ENCODE assay signal across 8 cellular contexts in the genomic region with DNA sequence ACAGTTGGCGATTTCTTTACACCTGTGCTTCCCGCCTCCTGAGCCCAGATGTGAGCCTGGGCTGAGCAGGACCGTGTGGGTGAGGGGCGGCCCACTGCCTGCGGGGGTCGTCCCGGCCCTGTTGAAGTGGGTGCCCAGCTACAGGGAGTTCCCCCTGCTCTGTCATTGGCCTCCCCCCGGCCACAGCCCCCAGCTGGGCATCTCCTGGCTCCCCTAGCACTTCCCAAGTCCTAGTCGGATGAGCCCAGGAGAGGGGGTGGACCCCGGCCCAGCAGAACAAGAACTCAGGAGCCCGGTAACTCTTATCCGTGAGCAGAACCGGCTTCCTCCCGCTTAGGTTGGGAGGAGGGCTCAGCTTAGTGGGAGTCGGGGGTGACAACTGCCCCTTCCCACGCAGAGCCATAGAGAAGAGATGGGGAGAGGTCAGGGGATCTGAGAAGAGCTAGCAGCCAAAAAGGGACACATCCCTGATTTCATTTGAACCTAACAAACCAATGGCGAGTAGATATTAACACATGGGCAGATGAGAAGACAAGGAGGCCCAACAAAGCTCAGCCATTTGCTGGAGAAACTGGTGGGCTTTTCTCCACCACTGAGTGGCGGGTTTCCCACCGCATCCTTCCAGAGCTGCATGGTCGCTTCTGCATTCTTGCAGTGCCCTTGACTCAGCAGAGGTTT. TPM values are rescaled to one million over a fixed set of nuclear protein-coding genes. Genes with fewer than 3 reads are reported as not detected.
A peak's percentile ranks its signal among the peaks of the same experiment; 100 is the strongest.
DNase-seq lines count a peak whose midpoint lies in the region; ATAC-seq and TF ChIP-seq lines count a peak whose summit lies in the region.
"Had no signal": no experiment of that assay in that cellular context is flagged by ENCODE, and none has a peak within 500 bp of the region (broad histone marks: within the 10 kb centered on the region; RNA-seq: fewer than 3 reads in every experiment).

No MANE protein-coding gene starts in this region.

- H3K27ac Mint-ChIP-seq in brain, result no peak overlapping the region
- H3K27ac Mint-ChIP-seq in CD4-positive, alpha-beta memory T cell, result no peak overlapping the region

- intact Hi-C loops in left colon (cut with DNase I, micrococcal nuclease) (no loop called here), spleen (cut with DNase I; ENCODE audit: low total_unique reads) (no loop called here)
- intact Hi-C loops in CD4-positive, alpha-beta memory T cell (cut with micrococcal nuclease), result no loop called here

- WGBS in spleen, 5 donors, result 23 to 41% (median 34%) methylated on average over 15 to 20 of the region's 20 CpGs

- peaks cover 5% of the 10 kb centered on the region for H3K4me1 Mint-ChIP-seq in brain
- peaks cover 0 to 4% (median 3%) of the 10 kb centered on the region in 4 donors for H3K4me1 Mint-ChIP-seq in CD4-positive, alpha-beta memory T cell

- H3K9me3 ChIP-seq in spleen, result no peaks in the 10 kb centered on the region
- no peaks in the 10 kb centered on the region for H3K9me3 ChIP-seq in CD4-positive, alpha-beta memory T cell (ENCODE audit: control insufficient read depth in 1 of 2, low read length in 2 of 2)

- H3K27me3 ChIP-seq in HL-60 (ENCODE audit: insufficient read depth, poor library complexity, severe bottlenecking), result peaks cover 19% of the 10 kb centered on the region
- peaks cover 0 to 73% (median 32%) of the 10 kb centered on the region in 7 donors for H3K27me3 ChIP-seq in spleen (replicated peaks in 1 of 7)
- H3K27me3 ChIP-seq in CD4-positive, alpha-beta memory T cell (ENCODE audit: insufficient read depth, low read length), result peaks cover 17% of the 10 kb centered on the region

- H3K36me3 ChIP-seq in spleen, result no peaks in the 10 kb centered on the region
- no peaks in the 10 kb centered on the region for H3K36me3 ChIP-seq in CD4-positive, alpha-beta memory T cell (ENCODE audit: insufficient read depth, low read length)

- H3K27me3 Mint-ChIP-seq in brain, result peaks cover 67% of the 10 kb centered on the region
- peaks cover 19 to 56% of the 10 kb centered on the region in 2 donors for H3K27me3 Mint-ChIP-seq in CD4-positive, alpha-beta memory T cell

- CTCF ChIA-PET in CD4-positive, alpha-beta memory T cell (lab: Charles Lee; ENCODE audit: partially characterized antibody), result interaction anchor here (0.9 kb wide), 1 partner anchor 95 kb away, joined by 3 read pairs; no protein-coding TSS in a partner anchor

- peaks cover 0 to 18% (median 11%) of the 10 kb centered on the region in 6 donors for H3K4me1 ChIP-seq in spleen
- H3K4me1 ChIP-seq in CD4-positive, alpha-beta memory T cell (ENCODE audit: insufficient read depth, low read length), result no peaks in the 10 kb centered on the region

- peak overlapping the region; percentile 21 to 76 (median 56) for H3K4me3 Mint-ChIP-seq in brain
- H3K4me3 Mint-ChIP-seq in CD4-positive, alpha-beta memory T cell, result peak overlapping the region in 3 of 8 donors; percentile 37 to 59 (median 46)

- TF ChIP-seq CTCF in HL-60 (IDR thresholded peaks at IDR 0.05; ENCODE audit: insufficient read depth, low read length), result no peak
- TF ChIP-seq CTCF in brain (conservative IDR thresholded peaks at IDR 0.05), result no peak
- TF ChIP-seq CTCF in spleen (IDR thresholded peaks at IDR 0.05 in 8 of 11, conservative IDR thresholded peaks at IDR 0.05 in 3 of 11), result no peak

- DNase-seq in HL-60 (ENCODE audit: low read depth in 1 of 2, low spot score in 1 of 2) (no peak), left colon (peak in 1 of 2 donors; percentile 24), spleen (no peak), H4 (ENCODE audit: low spot score) (no peak), NCI-H446 treated with DMSO at 0.1 percent for 48 hours (lab: John Stamatoyannopoulos, UW) (no peak)
- DNase-seq in CD4-positive, alpha-beta memory T cell, result no peak
- DNase-seq: NCI-H2081 treated with DMSO at 0.1 percent for 48 hours had no signal

- H3K9me3 Mint-ChIP-seq in brain, result peaks cover 0 to 5% (median 2%) of the 10 kb centered on the region in 5 experiments
- H3K9me3 Mint-ChIP-seq in CD4-positive, alpha-beta memory T cell, result no peaks in the 10 kb centered on the region

- POLR2A ChIA-PET in CD4-positive, alpha-beta memory T cell (lab: Charles Lee; ENCODE audit: partially characterized antibody), result no interaction called here

- H3K27ac ChIP-seq in HL-60 (replicated peaks), result no peak overlapping the region
- H3K27ac ChIP-seq in spleen, result no peak overlapping the region
- H3K27ac ChIP-seq in CD4-positive, alpha-beta memory T cell (ENCODE audit: low read depth, low read length), result no peak overlapping the region

- no peaks in the 10 kb centered on the region for H3K36me3 Mint-ChIP-seq in brain
- no peaks in the 10 kb centered on the region for H3K36me3 Mint-ChIP-seq in CD4-positive, alpha-beta memory T cell

- H3K4me3 ChIP-seq in HL-60 (replicated peaks; ENCODE audit: insufficient read depth, low read length) (peak overlapping the region; percentile 38), spleen (peak overlapping the region in 7 of 8 donors; percentile 31 to 69 (median 45))
- no peak overlapping the region for H3K4me3 ChIP-seq in CD4-positive, alpha-beta memory T cell (ENCODE audit: low read length in 2 of 2)

- TF ChIP-seq POLR2A in spleen (IDR thresholded peaks at IDR 0.05), result no peak

- ATAC-seq in left colon, result peak; percentile 3

RNA-seq across cellular contexts. Expression of gene PAQR5, which starts 0.9 kb away (rescaled TPM):
- polyA plus RNA-seq in brain (ENCODE audit: insufficient read depth, low read depth, low replicate concordance) (1.1 TPM), spleen (under 1 TPM in 2 of 3 donors, not detected in 1; 0.03 to 0.16 TPM)
- total RNA-seq in left colon (10 to 100 TPM; 62.3 to 63.6 TPM), spleen (under 1 TPM in 3 of 7 donors, not detected in 4; 0.27 to 0.58 (median 0.44) TPM)
- 2.3 and 5.7 TPM in 2 replicates for total RNA-seq in H4 (2014; rRNA removed; shearing (Covaris generic))
- total RNA-seq in CD4-positive, alpha-beta memory T cell, result under 1 TPM in 1 of 2 experiments, not detected in 1; 0.20 TPM
- not detected for polyA plus RNA-seq in CD4-positive, alpha-beta memory T cell

Comparison
In these comparisons a context has a peak if more than half of its experiments do, and no peak if none do; other contexts are left out.
1. H3K4me3 ChIP-seq: peak in HL-60 (single experiment) and spleen (7 of 8); none in CD4-positive, alpha-beta memory T cell (0 of 2).